ENCODE assay signal across 8 cellular contexts in genomic region chrX:3117650-3118049, GRCh38.
DNase-seq lines count a peak whose midpoint lies in the region; TF ChIP-seq lines count a peak whose summit lies in the region.
"Not testable (repeated sequence)": the region's sequence is repeated elsewhere in the genome, so short reads cannot be mapped to it uniquely, and the experiment has no call there.

No MANE protein-coding gene starts in this region.

- BruUV-seq in A673 (replicated peaks; lab: Mats Ljungman, UMichigan): not testable (repeated sequence)

- intact Hi-C loops in A673 (cut with micrococcal nuclease; ENCODE audit: unreplicated experiment): loop anchor here (5.0 kb wide), 2 partner anchors 430 to 520 kb away; no protein-coding TSS in a partner anchor

- H3K36me3 ChIP-seq in A673 (ENCODE audit: insufficient read depth, low read length, poor library complexity, severe bottlenecking): not testable (repeated sequence)

- not testable (repeated sequence) for H3K27me3 Mint-ChIP-seq in brain; osteocyte (ENCODE audit: unreplicated experiment)

- not testable (repeated sequence) for H3K4me1 ChIP-seq in A673 (ENCODE audit: insufficient read depth, low read length, poor library complexity, severe bottlenecking)

- not testable (repeated sequence) for H3K4me3 Mint-ChIP-seq in brain; osteocyte (ENCODE audit: unreplicated experiment)

- peaks cover 11% of the 10 kb centered on the region for H3K4me1 Mint-ChIP-seq in brain
- peaks cover 24% of the 10 kb centered on the region for H3K4me1 Mint-ChIP-seq in osteocyte (ENCODE audit: unreplicated experiment)

- TF ChIP-seq CTCF in A673 (conservative IDR thresholded peaks at IDR 0.05; ENCODE audit: low read depth, low read length) (peak; percentile 57), GM12873 (IDR thresholded peaks at IDR 0.05; ENCODE audit: insufficient read depth, low read depth, low read length, missing control alignments) (peak; percentile 19), brain (conservative IDR thresholded peaks at IDR 0.05) (peak; percentile 72 to 82), epithelial cell of esophagus (IDR thresholded peaks at IDR 0.05; ENCODE audit: insufficient read depth, low read depth, low read length, missing control alignments) (peak; percentile 31), osteocyte (IDR thresholded peaks at IDR 0.05) (peak; percentile 77)

- H3K4me3 ChIP-seq in A673 (ENCODE audit: low read depth, low read length, poor library complexity, severe bottlenecking); epithelial cell of esophagus (ENCODE audit: low read length): not testable (repeated sequence)

- CTCF ChIA-PET in A673 (lab: Charles Lee): interaction anchor here (0.6 to 1.0 kb wide), 2 partner anchors 521 to 651 kb away, joined by 3 to 5 read pairs; no protein-coding TSS in a partner anchor

- not testable (repeated sequence) for H3K27me3 ChIP-seq in A673 (replicated peaks; ENCODE audit: insufficient read depth, low read depth, low read length, poor library complexity)

- not testable (repeated sequence) for H3K27ac Mint-ChIP-seq in brain; osteocyte (ENCODE audit: unreplicated experiment)

- not testable (repeated sequence) for H3K9me3 Mint-ChIP-seq in brain; osteocyte (ENCODE audit: unreplicated experiment)

- not testable (repeated sequence) for H3K36me3 Mint-ChIP-seq in brain; osteocyte (ENCODE audit: unreplicated experiment)

- POLR2A ChIA-PET in A673 (lab: Charles Lee; ENCODE audit: low non-redundant PET): not testable (repeated sequence)

- H3K27ac ChIP-seq in A673 (ENCODE audit: low read depth, low read length, poor library complexity, severe bottlenecking): not testable (repeated sequence)

- not testable (repeated sequence) for H3K9me3 ChIP-seq in A673 (ENCODE audit: low read depth, low read length, poor library complexity, severe bottlenecking)

- in situ Hi-C loops in SK-MEL-5 (cut with HindIII; ENCODE audit: low pct_unique_long_range_greater_than_20kb, low sequenced_read_pairs): not testable (repeated sequence)

- DNase-seq in A673 (ENCODE audit: low spot score) (peak; percentile 2), NAMALWA (ENCODE audit: low spot score) (peak; percentile 1), SK-MEL-5 (ENCODE audit: low read depth, low spot score) (peak; percentile 3), iris pigment epithelial cell (ENCODE audit: low read depth) (peak; percentile 7)
- not testable (repeated sequence) for DNase-seq in epithelial cell of esophagus (ENCODE audit: low read depth); osteocyte (ENCODE audit: extremely low spot score, unreplicated experiment)

Comparison
In these comparisons a context has a peak if more than half of its experiments do, and no peak if none do; other contexts are left out.
1. CTCF ChIP-seq: peak in every context shown above with its lines; median percentile 77 in brain; 77 in osteocyte; 57 in A673; 31 in epithelial cell of esophagus; 19 in GM12873.